In the genomic region with DNA sequence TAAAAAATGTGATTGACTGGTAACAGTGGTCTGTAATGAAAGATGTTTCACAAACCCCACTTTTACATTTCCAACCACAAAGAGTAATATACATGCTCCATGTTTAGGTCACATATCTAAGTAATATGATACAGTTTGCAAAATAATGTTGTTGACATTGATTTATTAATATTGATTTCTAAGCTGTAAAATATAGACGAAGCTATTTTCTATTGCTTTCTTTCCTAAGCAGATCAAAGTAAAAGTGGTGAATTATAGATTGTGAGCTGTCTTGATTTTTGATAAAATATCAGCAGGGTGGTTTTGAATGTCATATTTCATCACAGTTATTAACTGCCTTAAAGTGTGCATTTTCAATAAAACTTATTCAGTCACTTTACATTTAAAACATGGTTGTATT, we compare ENCODE assay signal across 27 cellular contexts.
"Had no signal": no experiment of that assay in that cellular context is flagged by ENCODE, and none has a peak within 500 bp of the region (broad histone marks: within the 10 kb centered on the region; RNA-seq: fewer than 3 reads in every experiment).

No MANE protein-coding gene starts in this region.

- H3K9me3 ChIP-seq: neutrophil, ovary, psoas muscle, right lobe of liver, sigmoid colon, thoracic aorta, thyroid gland, tibial nerve, upper lobe of left lung, vagina had no signal

- H3K27me3 ChIP-seq: neutrophil, ovary, right lobe of liver, sigmoid colon, stomach, thyroid gland, tibial nerve, upper lobe of left lung, vagina had no signal

- H3K36me3 ChIP-seq: neutrophil, ovary, right lobe of liver, sigmoid colon, stomach, thoracic aorta, thyroid gland, tibial nerve, upper lobe of left lung, vagina had no signal

- H3K27ac ChIP-seq: neutrophil, ovary, parathyroid adenoma, psoas muscle, right lobe of liver, sigmoid colon, stomach, thoracic aorta, thyroid gland, tibial nerve, upper lobe of left lung, vagina had no signal

- DNase-seq: nephron progenitor cell; nucleus accumbens; ovary; posterior cingulate gyrus; psoas muscle; right cardiac atrium; right lobe of liver; sigmoid colon; small intestine; stimulated activated CD4-positive, alpha-beta T cell treated with anti-CD3 and anti-CD28 coated beads, Interleukin-15, amount 100 ng/mL, for 24 hours; stimulated activated CD4-positive, alpha-beta T cell treated with anti-CD3 and anti-CD28 coated beads, Interleukin-2, amount 100 ng/mL, for 24 hours; stimulated activated CD4-positive, alpha-beta T cell treated with anti-CD3 and anti-CD28 coated beads, Interleukin-2, amount 100 ng/mL, for 48 hours; stimulated activated CD4-positive, alpha-beta T cell treated with anti-CD3 and anti-CD28 coated beads, Interleukin-4, amount 100 ng/mL, for 24 hours; stimulated activated naive B cell treated with anti-CD40 and anti-IgM and Interleukin-4, amounts not matched to agents 10 μg/mL and 1 μg/mL and 100 μg/mL, for 72 hours; stimulated activated naive CD4-positive, alpha-beta T cell treated with Interleukin-2 at 50 U/mL for 16 hours; stomach; thyroid gland; trophoblast cell; upper lobe of left lung had no signal

- ATAC-seq: natural killer cell treated with Interleukin-12 subunit alpha and Interleukin-12 subunit beta and Interleukin-15 and Interleukin-18, amount 100 ng/mL, for 72 hours; psoas muscle; right cardiac atrium; right lobe of liver; stimulated activated effector memory CD8-positive, alpha-beta T cell treated with anti-CD3 and anti-CD28 coated beads, Interleukin-12 subunit alpha, Interleukin-12 subunit beta, amount 100 ng/mL, for 72 hours; stimulated activated naive B cell treated with anti-CD40 and anti-IgM and Interleukin-4, amounts not matched to agents 10 μg/mL and 1 μg/mL and 100 μg/mL, for 72 hours had no signal

- H3K9ac ChIP-seq: parathyroid adenoma had no signal

- H3K79me2 ChIP-seq: parathyroid adenoma had no signal

- H2AFZ ChIP-seq: parathyroid adenoma had no signal

- H3K4me3 ChIP-seq: ovary, psoas muscle, right lobe of liver, sigmoid colon, stomach, thoracic aorta, thyroid gland, tibial nerve, upper lobe of left lung, vagina had no signal

- H3K4me1 ChIP-seq: parathyroid adenoma, psoas muscle, right lobe of liver, sigmoid colon, stomach, thyroid gland, tibial nerve, upper lobe of left lung, vagina had no signal

- FAIRE-seq: urothelium cell line had no signal
